23 cellular contexts compared by ENCODE assay signal in genomic region chr13:28539625-28540286, GRCh38. TPM values are rescaled to one million over a fixed set of nuclear protein-coding genes. Genes with fewer than 3 reads are reported as not detected.
DNase-seq lines count a peak whose midpoint lies in the region; ATAC-seq, FAIRE-seq and TF ChIP-seq lines count a peak whose summit lies in the region.
"Had no signal": no experiment of that assay in that cellular context is flagged by ENCODE, and none has a peak within 500 bp of the region (broad histone marks: within the 10 kb centered on the region; RNA-seq: fewer than 3 reads in every experiment).

No MANE protein-coding gene starts in this region.

- SMC1A ChIA-PET in GM12878 (lab: Charles Lee; ENCODE audit: uncharacterized antibody, unreplicated experiment) = interaction anchor here (0.7 to 2.7 kb wide), 16 partner anchors 9 to 216 kb away, joined by 3 to 13 read pairs (median 4); no protein-coding TSS in a partner anchor

- H4K20me1 ChIP-seq in GM12878 (ENCODE audit: control insufficient read depth, insufficient read depth) = no peaks in the 10 kb centered on the region
- H4K20me1 ChIP-seq: BLaER1 treated with 17β-estradiol and CSF1 and Interleukin-3, amounts not matched to agents 10 nM and 100 nM had no signal

- peaks cover 12% of the 10 kb centered on the region for H3K27me3 Mint-ChIP-seq in activated CD8-positive, alpha-beta memory T cell treated with anti-CD3 and anti-CD28 coated beads, Interleukin-2, amount 10 ng/mL, durations not matched to agents 7 days and 5 days

- 13% methylated on average over 2 of the region's 2 CpGs for WGBS in GM12878 (ENCODE audit: insufficient coverage, insufficient replicate concordance, low lambda C conversion rate, missing lambda C conversion rate)

- TF ChIP-seq RAD21 in GM12878 (IDR thresholded peaks at IDR 0.05; ENCODE audit: insufficient read depth, low read depth, low read length) = no peak

- H3K4me3 ChIP-seq in GM12878 = no peak overlapping the region
- H3K4me3 ChIP-seq: BLaER1 treated with 17β-estradiol and CSF1 and Interleukin-3, amounts not matched to agents 10 nM and 100 nM had no signal

- peak overlapping the region; percentile 10 for H3K4me2 ChIP-seq in GM12878 (ENCODE audit: control insufficient read depth, insufficient read depth)
- H3K4me2 ChIP-seq: BLaER1 treated with 17β-estradiol and CSF1 and Interleukin-3, amounts not matched to agents 10 nM and 100 nM had no signal

- H3K36me3 ChIP-seq in GM12878 (ENCODE audit: control insufficient read depth in 2 of 2, insufficient read depth in 2 of 2, low read length in 1 of 2) = no peaks in the 10 kb centered on the region

- RAD21 ChIA-PET in GM12878 (lab: Charles Lee; ENCODE audit: unreplicated experiment) = interaction anchor here (0.7 to 2.1 kb wide), 5 partner anchors 37 to 215 kb away, joined by 3 to 8 read pairs (median 4); no protein-coding TSS in a partner anchor

- POLR2A ChIA-PET in GM12878 (lab: Charles Lee) = interaction anchor here (0.9 to 1.1 kb wide), 4 partner anchors 18 to 117 kb away, joined by 3 to 4 read pairs (median 3); no protein-coding TSS in a partner anchor

- H3K9me3 ChIP-seq in GM12878 (replicated peaks; ENCODE audit: control insufficient read depth, insufficient read depth, low read length) = peaks cover 13% of the 10 kb centered on the region; the same call in 2 of the 3 replicates

- peaks cover 5% of the 10 kb centered on the region for H3K36me3 Mint-ChIP-seq in activated CD8-positive, alpha-beta memory T cell treated with anti-CD3 and anti-CD28 coated beads, Interleukin-2, amount 10 ng/mL, durations not matched to agents 7 days and 5 days
- H3K36me3 Mint-ChIP-seq: IgD-negative memory B cell had no signal

- TF ChIP-seq EP300 in GM12878 (IDR thresholded peaks at IDR 0.05; ENCODE audit: borderline replicate concordance in 1 of 2, control insufficient read depth in 1 of 2, low read depth in 2 of 2, low read length in 2 of 2) = peak in 1 of 2 experiments; percentile 32; a peak in 1 of 4 replicates

- H3K27ac ChIP-seq in GM12878 (ENCODE audit: control insufficient read depth, insufficient read depth) = no peak overlapping the region
- H3K27ac ChIP-seq: BLaER1 treated with 17β-estradiol and CSF1 and Interleukin-3, amounts not matched to agents 10 nM and 100 nM; HL-60 had no signal

- in situ Hi-C loops in GM13976 (cut with MboI; ENCODE audit: low sequenced_read_pairs, unreplicated experiment) = no loop called here
- in situ Hi-C loops in GM12878 (cut with MboI) = no loop called here

- FAIRE-seq in GM12878 (lab: Jason Lieb, UNC) = no peak
- FAIRE-seq: A204.1, HTR-8/SVneo had no signal

- no peaks in the 10 kb centered on the region for H3K79me2 ChIP-seq in GM12878 (ENCODE audit: control insufficient read depth, insufficient read depth, low read length)

- H3K27ac Mint-ChIP-seq in activated CD8-positive, alpha-beta memory T cell treated with anti-CD3 and anti-CD28 coated beads, Interleukin-2, amount 10 ng/mL, durations not matched to agents 7 days and 5 days = peak overlapping the region; percentile 44
- H3K27ac Mint-ChIP-seq: CD8-positive, alpha-beta memory T cell; IgD-negative memory B cell had no signal

- H3K4me3 Mint-ChIP-seq in activated CD8-positive, alpha-beta memory T cell treated with anti-CD3 and anti-CD28 coated beads, Interleukin-2, amount 10 ng/mL, durations not matched to agents 7 days and 5 days = no peak overlapping the region
- H3K4me3 Mint-ChIP-seq: CD8-positive, alpha-beta memory T cell; H9 had no signal

- no peaks in the 10 kb centered on the region for H3K27me3 ChIP-seq in GM12878 (replicated peaks in 1 of 2; ENCODE audit: control insufficient read depth in 2 of 2, insufficient read depth in 2 of 2, low read length in 1 of 2)

- H2AFZ ChIP-seq in GM12878 (ENCODE audit: control insufficient read depth, low read depth, low read length) = peak overlapping the region; percentile 28

- TF ChIP-seq POLR2A in GM12878 (IDR thresholded peaks at IDR 0.05; ENCODE audit: low read depth, low read length) = no peak

- H3K9me3 Mint-ChIP-seq in activated CD8-positive, alpha-beta memory T cell treated with anti-CD3 and anti-CD28 coated beads, Interleukin-2, amount 10 ng/mL, durations not matched to agents 7 days and 5 days (ENCODE audit: low read depth) = peaks cover 2% of the 10 kb centered on the region

- no peak for ATAC-seq in activated CD8-positive, alpha-beta memory T cell treated with anti-CD3 and anti-CD28 coated beads, Interleukin-2, amount 10 ng/mL, durations not matched to agents 7 days and 5 days
- peak; percentile 40 for ATAC-seq in HG03439 (IDR thresholded peaks at IDR 0.05; ENCODE audit: unreplicated experiment)
- peak; percentile 38 for ATAC-seq in GM12878
- ATAC-seq in HG02623 (IDR thresholded peaks at IDR 0.05; ENCODE audit: unreplicated experiment) = no peak
- ATAC-seq: Panc1 had no signal

- CTCF ChIA-PET in activated CD8-positive, alpha-beta memory T cell treated with anti-CD3 and anti-CD28 coated beads, Interleukin-2, amount 10 ng/mL, durations not matched to agents 7 days and 5 days (lab: Charles Lee) = no interaction called here
- CTCF ChIA-PET in GM12878 (lab: Yijun Ruan, JAX) = interaction anchor here (0.9 to 2.2 kb wide), 4 partner anchors 12 to 98 kb away, joined by 3 to 8 read pairs (median 4); no protein-coding TSS in a partner anchor

- no peak overlapping the region for H3K9ac ChIP-seq in GM12878 (ENCODE audit: control insufficient read depth, insufficient read depth, low read length)
- H3K9ac ChIP-seq: BLaER1 treated with 17β-estradiol and CSF1 and Interleukin-3, amounts not matched to agents 10 nM and 100 nM had no signal

- peaks cover 14% of the 10 kb centered on the region for H3K4me1 ChIP-seq in GM12878 (ENCODE audit: control insufficient read depth, insufficient read depth, low read length)
- H3K4me1 ChIP-seq: BLaER1 treated with 17β-estradiol and CSF1 and Interleukin-3, amounts not matched to agents 10 nM and 100 nM had no signal

- intact Hi-C loops in GM12878 (cut with micrococcal nuclease; ENCODE audit: unreplicated experiment) = no loop called here

- TF ChIP-seq CTCF in GM13976 (IDR thresholded peaks at IDR 0.05; ENCODE audit: borderline replicate concordance, control extremely low read depth, extremely low read depth, insufficient read depth, missing control alignments) = no peak
- TF ChIP-seq CTCF in GM12878 (IDR thresholded peaks at IDR 0.05 in 2 of 3, conservative IDR thresholded peaks at IDR 0.05 in 1 of 3; ENCODE audit: control insufficient read depth in 2 of 3, extremely low read depth in 1 of 3, insufficient read depth in 1 of 3, low read depth in 3 of 3, low read length in 3 of 3) = no peak

- H3K4me1 Mint-ChIP-seq in activated CD8-positive, alpha-beta memory T cell treated with anti-CD3 and anti-CD28 coated beads, Interleukin-2, amount 10 ng/mL, durations not matched to agents 7 days and 5 days = peaks cover 15% of the 10 kb centered on the region

- no TSS peak for BruUV-seq in GM12878 (replicated peaks; lab: Mats Ljungman, UMichigan)

- DNase-seq in activated CD8-positive, alpha-beta memory T cell treated with anti-CD3 and anti-CD28 coated beads, Interleukin-2, amount 10 ng/mL, durations not matched to agents 7 days and 5 days = no peak
- DNase-seq in activated CD8-positive, alpha-beta memory T cell treated with anti-CD3 and anti-CD28 coated beads for 24 hours = no peak
- DNase-seq in GM13976 (ENCODE audit: low spot score) (peak; percentile 36), GM12878 (ENCODE audit: low read depth, low spot score) (no peak), SIG-M5 treated with dmso at 0.1 percent for 504 hours (lab: John Stamatoyannopoulos, UW; ENCODE audit: unreplicated experiment) (no peak)
- DNase-seq: CD8-positive, alpha-beta memory T cell; DMS79 treated with DMSO at 0.1 percent for 48 hours; H9; Kasumi-1; NCI-H1105 treated with DMSO at 0.1 percent for 48 hours; NCI-H1694 treated with DMSO at 0.1 percent for 48 hours; NCI-H2107; NCI-H2227 treated with DMSO at 0.1 percent for 48 hours; NCI-H524 had no signal

TF ChIP-seq in GM12878, 131 proteins besides CTCF, POLR2A, EP300 and RAD21 (continues in another document):
- TF ChIP-seq RCOR1 (conservative IDR thresholded peaks at IDR 0.05; ENCODE audit: low read depth, low read length) (no peak), SRF (IDR thresholded peaks at IDR 0.05; ENCODE audit: low read depth in 2 of 2, low read length in 2 of 2) (no peak), POU2F2 (IDR thresholded peaks at IDR 0.05; ENCODE audit: borderline replicate concordance, low read depth, low read length) (peak; percentile 61; the same call in 2 of the 3 replicates), NR2F1 (conservative IDR thresholded peaks at IDR 0.05) (peak; percentile 96)

RNA-seq across cellular contexts. Expression of gene FLT1, which starts 44.8 kb away (rescaled TPM):
- 1 to 10 TPM in 1 of 2 experiments, under 1 TPM in 1; 0.44 to 1.4 TPM for total RNA-seq in activated CD8-positive, alpha-beta memory T cell treated with anti-CD3 and anti-CD28 coated beads, Interleukin-2, amount 10 ng/mL, durations not matched to agents 7 days and 5 days
- total RNA-seq in GM12878 (2013; cell fraction: nucleolus; rRNA removed) = 9.2 and 9.6 TPM in 2 replicates
- total RNA-seq in GM12878 (2014; rRNA removed) = 0.68 and 1.2 TPM in 2 replicates
- total RNA-seq in GM12878 (2014; rRNA removed; fragmentation: Illumina TruSeq; extraction: Trizol) = 1.5 and 1.6 TPM in 2 replicates
- total RNA-seq in GM12878 (2021) = 0.87 and 1.2 TPM in 2 replicates
- polyA plus RNA-seq in GM12878 (2011; ENCODE audit: low read depth) = 0.79 TPM
- polyA plus RNA-seq in GM12878 (2011; rRNA removed) = 5.6 and 8.6 TPM in 2 replicates
- 2.8 and 2.9 TPM in 2 replicates for polyA plus RNA-seq in GM12878 (2011; cell fraction: cytosol; rRNA removed)
- polyA plus RNA-seq in GM12878 (2011; cell fraction: nucleus; rRNA removed) = 4.7 and 5.0 TPM in 2 replicates
- polyA plus RNA-seq in GM12878 (2012) = 1.1 and 2.4 TPM in 2 replicates
- 1.1 TPM in 2 replicates for polyA plus RNA-seq in GM12878 (2014; fragmentation: Illumina TruSeq; extraction: Trizol)
- under 1 TPM; 0.55 to 0.60 TPM for polyA plus RNA-seq in GM12878 (2014; fragmentation: Nextera tagmentation; extraction: Ambion mirVana)
- 0.81 and 1.2 TPM in 2 replicates for polyA plus RNA-seq in GM12878 (2014; rRNA removed)
- polyA plus RNA-seq in GM12878 (2016; fragmentation: Nextera tagmentation; extraction: Ambion mirVana) = under 1 TPM; 0.82 to 0.87 TPM
- polyA minus RNA-seq in GM12878 (2011; rRNA and poly(A)+ RNA removed) = 7.6 and 13.3 TPM in 2 replicates
- polyA minus RNA-seq in GM12878 (2011; cell fraction: cytosol; rRNA and poly(A)+ RNA removed) = 3.0 and 4.4 TPM in 2 replicates
- 4.4 and 5.3 TPM in 2 replicates for polyA minus RNA-seq in GM12878 (2011; cell fraction: nucleus; rRNA and poly(A)+ RNA removed)
- total RNA-seq: G401 had no signal
- polyA plus RNA-seq: CD8-positive, alpha-beta memory T cell had no signal

Comparison
In these comparisons a context has a peak if more than half of its experiments do, and no peak if none do; other contexts are left out.
1. ATAC-seq: peak in HG03439 (single experiment) and GM12878 (single experiment); none in activated CD8-positive, alpha-beta memory T cell treated with anti-CD3 and anti-CD28 coated beads, Interleukin-2, amount 10 ng/mL, durations not matched to agents 7 days and 5 days (single experiment) and HG02623 (single experiment).